8 cellular contexts compared by ENCODE assay signal in genomic region chr5:143404416-143405062, GRCh38. TPM values are rescaled to one million over a fixed set of nuclear protein-coding genes. Genes with fewer than 3 reads are reported as not detected.
DNase-seq lines count a peak whose midpoint lies in the region; ATAC-seq and TF ChIP-seq lines count a peak whose summit lies in the region.

No MANE protein-coding gene starts in this region.

- no peaks in the 10 kb centered on the region for H3K27me3 Mint-ChIP-seq in CD4-positive, alpha-beta memory T cell
- H3K27me3 Mint-ChIP-seq in nephron progenitor cell (ENCODE audit: low read depth, poor library complexity), result peaks cover 35% of the 10 kb centered on the region
- H3K27me3 Mint-ChIP-seq in stimulated activated naive CD8-positive, alpha-beta T cell treated with anti-CD3 and anti-CD28 coated beads, Interleukin-15, amount 100 ng/mL, for 72 hours, result no peaks in the 10 kb centered on the region

- H3K4me1 ChIP-seq in CD4-positive, alpha-beta memory T cell (ENCODE audit: insufficient read depth, low read length), result peaks cover 39% of the 10 kb centered on the region

- peak overlapping the region; percentile 95 to 100 (median 99) for H3K27ac Mint-ChIP-seq in CD4-positive, alpha-beta memory T cell
- H3K27ac Mint-ChIP-seq in nephron progenitor cell, result peak overlapping the region; percentile 89
- H3K27ac Mint-ChIP-seq in stimulated activated naive CD8-positive, alpha-beta T cell treated with anti-CD3 and anti-CD28 coated beads, Interleukin-15, amount 100 ng/mL, for 72 hours, result peak overlapping the region; percentile 99

- peak overlapping the region; percentile 92 to 97 (median 93) for H3K4me3 Mint-ChIP-seq in CD4-positive, alpha-beta memory T cell
- peak overlapping the region; percentile 93 for H3K4me3 Mint-ChIP-seq in nephron progenitor cell
- peak overlapping the region; percentile 90 to 96 for H3K4me3 Mint-ChIP-seq in stimulated activated naive CD8-positive, alpha-beta T cell treated with anti-CD3 and anti-CD28 coated beads, Interleukin-15, amount 100 ng/mL, for 72 hours

- H3K9me3 ChIP-seq in CD4-positive, alpha-beta memory T cell (ENCODE audit: control insufficient read depth in 1 of 2, low read length in 2 of 2), result no peaks in the 10 kb centered on the region

- peak overlapping the region; percentile 90 for H3K27ac ChIP-seq in CD4-positive, alpha-beta memory T cell (ENCODE audit: low read depth, low read length)

- H3K4me1 Mint-ChIP-seq in CD4-positive, alpha-beta memory T cell, result peaks cover 26 to 44% (median 36%) of the 10 kb centered on the region in 4 donors
- peaks cover 30% of the 10 kb centered on the region for H3K4me1 Mint-ChIP-seq in nephron progenitor cell
- peaks cover 30% of the 10 kb centered on the region for H3K4me1 Mint-ChIP-seq in stimulated activated naive CD8-positive, alpha-beta T cell treated with anti-CD3 and anti-CD28 coated beads, Interleukin-15, amount 100 ng/mL, for 72 hours

- CTCF ChIA-PET in CD4-positive, alpha-beta memory T cell (lab: Charles Lee; ENCODE audit: partially characterized antibody), result interaction anchor here (0.6 to 3.0 kb wide), 28 partner anchors 9 to 788 kb away, joined by 3 to 64 read pairs (median 4); no protein-coding TSS in a partner anchor

- ATAC-seq in GM19455 (IDR thresholded peaks at IDR 0.05; ENCODE audit: unreplicated experiment), result peak; percentile 20
- peak; percentile 59 for ATAC-seq in stimulated activated naive CD8-positive, alpha-beta T cell treated with anti-CD3 and anti-CD28 coated beads, Interleukin-15, amount 100 ng/mL, for 72 hours

- no peak for TF ChIP-seq CTCF in nephron progenitor cell (IDR thresholded peaks at IDR 0.05)

- H3K36me3 ChIP-seq in CD4-positive, alpha-beta memory T cell (ENCODE audit: insufficient read depth, low read length), result peaks cover 8% of the 10 kb centered on the region

- peak; percentile 79 to 87 (median 82) for DNase-seq in CD4-positive, alpha-beta memory T cell
- peak; percentile 64 for DNase-seq in HK-2 (ENCODE audit: unreplicated experiment)
- DNase-seq in RPMI7951 (ENCODE audit: low read depth), result peak; percentile 83
- peak; percentile 60 for DNase-seq in activated T-helper 9 cell treated with anti-CD3 and anti-CD28 coated beads, Interleukin-2, amount 50 U/mL, for 16 hours (ENCODE audit: low read depth)
- DNase-seq in fibroblast of the conjunctiva (ENCODE audit: low read depth), result peak; percentile 93
- DNase-seq in nephron progenitor cell, result peak; percentile 51
- peak; percentile 72 to 80 for DNase-seq in stimulated activated naive CD8-positive, alpha-beta T cell treated with anti-CD3 and anti-CD28 coated beads, Interleukin-15, amount 100 ng/mL, for 72 hours

- intact Hi-C loops in CD4-positive, alpha-beta memory T cell (cut with micrococcal nuclease), result loop anchor here (1.0 to 5.0 kb wide), 8 partner anchors 31 to 784 kb away; partner anchors contain the start of gene ARHGAP26

- H3K4me3 ChIP-seq in CD4-positive, alpha-beta memory T cell (ENCODE audit: low read length in 2 of 2), result peak overlapping the region; percentile 82 to 93

- peaks cover 14 to 38% of the 10 kb centered on the region in 2 donors for H3K36me3 Mint-ChIP-seq in CD4-positive, alpha-beta memory T cell
- H3K36me3 Mint-ChIP-seq in nephron progenitor cell (ENCODE audit: low read depth), result no peaks in the 10 kb centered on the region

- no peaks in the 10 kb centered on the region for H3K27me3 ChIP-seq in CD4-positive, alpha-beta memory T cell (ENCODE audit: insufficient read depth, low read length)

- peaks cover 0 to 3% (median 0%) of the 10 kb centered on the region in 8 donors for H3K9me3 Mint-ChIP-seq in CD4-positive, alpha-beta memory T cell
- peaks cover 8% of the 10 kb centered on the region for H3K9me3 Mint-ChIP-seq in nephron progenitor cell
- peaks cover 0 to 10% of the 10 kb centered on the region in 2 donors for H3K9me3 Mint-ChIP-seq in stimulated activated naive CD8-positive, alpha-beta T cell treated with anti-CD3 and anti-CD28 coated beads, Interleukin-15, amount 100 ng/mL, for 72 hours

- POLR2A ChIA-PET in CD4-positive, alpha-beta memory T cell (lab: Charles Lee; ENCODE audit: partially characterized antibody), result interaction anchor here (0.6 to 5.1 kb wide), 49 partner anchors 9 to 1722 kb away, joined by 3 to 250 read pairs (median 5); partner anchors contain the start of genes ARHGAP26, KCTD16, RNF14 and YIPF5

RNA-seq across cellular contexts. Expression of gene NR3C1, which starts 1.1 kb away (rescaled TPM):
- 100 to 1,000 TPM; 161 to 164 TPM for total RNA-seq in CD4-positive, alpha-beta memory T cell
- 100 to 1,000 TPM in 1 of 2 donors, 10 to 100 TPM in 1; 92.0 to 125 TPM for polyA plus RNA-seq in CD4-positive, alpha-beta memory T cell
- total RNA-seq in RPMI7951 (2014; rRNA removed; shearing (Covaris generic)), result 40.6 and 53.0 TPM in 2 replicates

Comparison
In these comparisons a context has a peak if more than half of its experiments do, and no peak if none do; other contexts are left out.
1. Peak in every context shown above with its lines: DNase-seq, ATAC-seq, H3K4me3 ChIP-seq and H3K27ac ChIP-seq.